In genomic region chr1:225750420-225750819, GRCh38 we compare ENCODE assay signal across 23 cellular contexts. TPM values are rescaled to one million over a fixed set of nuclear protein-coding genes. Genes with fewer than 3 reads are reported as not detected.
DNase-seq lines count a peak whose midpoint lies in the region; ATAC-seq, FAIRE-seq and TF ChIP-seq lines count a peak whose summit lies in the region.
"Had no signal": no experiment of that assay in that cellular context is flagged by ENCODE, and none has a peak within 500 bp of the region (broad histone marks: within the 10 kb centered on the region; RNA-seq: fewer than 3 reads in every experiment).

No MANE protein-coding gene starts in this region.

- no peak for TF ChIP-seq RAD21 in GM12878 (IDR thresholded peaks at IDR 0.05; ENCODE audit: insufficient read depth, low read depth, low read length)

- H2AFZ ChIP-seq in GM12878 (ENCODE audit: control insufficient read depth, low read depth, low read length), result no peak overlapping the region

- DNase-seq in NCI-H2171 treated with DMSO at 0.1 percent for 48 hours (lab: John Stamatoyannopoulos, UW) (peak; percentile 44), NCI-H2171 (lab: John Stamatoyannopoulos, UW) (no peak), NCI-H446 (lab: John Stamatoyannopoulos, UW) (peak; percentile 42 to 77), GM12878 (ENCODE audit: low read depth, low spot score) (no peak), gastrocnemius medialis (peak; percentile 33 to 44), ureter (ENCODE audit: low spot score) (no peak), CD1c-positive myeloid dendritic cell (ENCODE audit: extremely low spot score) (no peak)
- DNase-seq in stimulated activated CD4-positive, alpha-beta T cell treated with anti-CD3 and anti-CD28 coated beads, Interleukin-4, amount 100 ng/mL, for 24 hours, result no peak
- DNase-seq: 8988T; AML-193; C1 segment of cervical spinal cord; Calu3; CD8-positive, alpha-beta memory T cell; DMS53; GDM1; Karpas-422; NCI-H187; NCI-H2227 treated with DMSO at 0.1 percent for 48 hours; NCI-H526; OCI-M1; SHP77; SK-N-SH had no signal

- TF ChIP-seq EP300 in GM12878 (IDR thresholded peaks at IDR 0.05; ENCODE audit: borderline replicate concordance in 1 of 2, control insufficient read depth in 1 of 2, low read depth in 2 of 2, low read length in 2 of 2), result no peak

- H3K27ac ChIP-seq in GM12878 (ENCODE audit: control insufficient read depth, insufficient read depth) (no peak overlapping the region), gastrocnemius medialis (no peak overlapping the region)

- WGBS in GM12878 (ENCODE audit: insufficient coverage, insufficient replicate concordance, low lambda C conversion rate, missing lambda C conversion rate), result 22% methylated on average over 4 of the region's 4 CpGs

- no peak overlapping the region for H3K4me3 ChIP-seq in GM12878
- H3K4me3 ChIP-seq in gastrocnemius medialis, result no peak overlapping the region

- RAD21 ChIA-PET in GM12878 (lab: Charles Lee; ENCODE audit: unreplicated experiment), result no interaction called here

- no peaks in the 10 kb centered on the region for H4K20me1 ChIP-seq in GM12878 (ENCODE audit: control insufficient read depth, insufficient read depth)

- FAIRE-seq in GM12878 (lab: Jason Lieb, UNC), result no peak
- FAIRE-seq: RCC 7860 had no signal

- CTCF ChIA-PET in GM12878 (lab: Yijun Ruan, JAX), result interaction anchor here (1.3 kb wide), 1 partner anchor 27 kb away, joined by 3 read pairs; the partner anchor contains the start of gene SRP9

- TF ChIP-seq CTCF in GM12878 (IDR thresholded peaks at IDR 0.05 in 2 of 3, conservative IDR thresholded peaks at IDR 0.05 in 1 of 3; ENCODE audit: control insufficient read depth in 2 of 3, extremely low read depth in 1 of 3, insufficient read depth in 1 of 3, low read depth in 3 of 3, low read length in 3 of 3) (no peak), gastrocnemius medialis (IDR thresholded peaks at IDR 0.05 in 4 of 5, conservative IDR thresholded peaks at IDR 0.05 in 1 of 5) (no peak)

- H3K4me1 ChIP-seq in GM12878 (ENCODE audit: control insufficient read depth, insufficient read depth, low read length) (no peaks in the 10 kb centered on the region), gastrocnemius medialis (peaks cover 45 to 46% of the 10 kb centered on the region in 2 donors)

- intact Hi-C loops in GM12878 (cut with micrococcal nuclease; ENCODE audit: unreplicated experiment) (no loop called here), gastrocnemius medialis (cut with DNase I; ENCODE audit: low total_unique reads) (no loop called here)

- H3K9me3 ChIP-seq in GM12878 (replicated peaks; ENCODE audit: control insufficient read depth, insufficient read depth, low read length), result no peaks in the 10 kb centered on the region
- H3K9me3 ChIP-seq in gastrocnemius medialis, result no peaks in the 10 kb centered on the region
- H3K9me3 ChIP-seq: SK-N-SH had no signal

- BruUV-seq in GM12878 (replicated peaks; lab: Mats Ljungman, UMichigan), result no TSS peak

- SMC1A ChIA-PET in GM12878 (lab: Charles Lee; ENCODE audit: uncharacterized antibody, unreplicated experiment), result interaction anchor here (0.6 kb wide), 1 partner anchor 233 kb away, joined by 3 read pairs; no protein-coding TSS in a partner anchor

- TF ChIP-seq POLR2A in GM12878 (IDR thresholded peaks at IDR 0.05; ENCODE audit: low read depth, low read length) (no peak), gastrocnemius medialis (IDR thresholded peaks at IDR 0.05) (no peak)

- H3K79me2 ChIP-seq in GM12878 (ENCODE audit: control insufficient read depth, insufficient read depth, low read length), result no peaks in the 10 kb centered on the region

- H3K36me3 ChIP-seq in GM12878 (ENCODE audit: control insufficient read depth in 2 of 2, insufficient read depth in 2 of 2, low read length in 1 of 2), result no peaks in the 10 kb centered on the region
- H3K36me3 ChIP-seq in gastrocnemius medialis, result no peaks in the 10 kb centered on the region

- in situ Hi-C loops in GM12878 (cut with MboI) (no loop called here), gastrocnemius medialis (cut with MboI; ENCODE audit: low sequenced_read_pairs in 4 of 4) (no loop called here)

- no peak overlapping the region for H3K4me2 ChIP-seq in GM12878 (ENCODE audit: control insufficient read depth, insufficient read depth)
- H3K4me2 ChIP-seq: SK-N-SH had no signal

- ATAC-seq in GM12878, result peak; percentile 21; the same call in 1 of the 3 replicates
- ATAC-seq in gastrocnemius medialis, result peak; percentile 22 to 41

- H3K9ac ChIP-seq in GM12878 (ENCODE audit: control insufficient read depth, insufficient read depth, low read length), result no peak overlapping the region
- H3K9ac ChIP-seq: SK-N-SH had no signal

- POLR2A ChIA-PET in GM12878 (lab: Charles Lee), result no interaction called here

- H3K27me3 ChIP-seq in GM12878 (replicated peaks in 1 of 2; ENCODE audit: control insufficient read depth in 2 of 2, insufficient read depth in 2 of 2, low read length in 1 of 2), result no peaks in the 10 kb centered on the region
- H3K27me3 ChIP-seq in gastrocnemius medialis, result no peaks in the 10 kb centered on the region

TF ChIP-seq in GM12878, 131 proteins besides CTCF, POLR2A, EP300 and RAD21:
- TF ChIP-seq HDGF (IDR thresholded peaks at IDR 0.05), result no peak
- no peak for TF ChIP-seq MYB (IDR thresholded peaks at IDR 0.05; ENCODE audit: borderline replicate concordance, low read depth, low read length)
- TF ChIP-seq CBX5 (IDR thresholded peaks at IDR 0.05; ENCODE audit: low read depth), result no peak
- no peak for TF ChIP-seq TCF12 (IDR thresholded peaks at IDR 0.05; ENCODE audit: low read depth, low read length)
- TF ChIP-seq PAX5 (IDR thresholded peaks at IDR 0.05; ENCODE audit: borderline replicate concordance, low read depth, low read length), result no peak
- TF ChIP-seq EGR1 (IDR thresholded peaks at IDR 0.05; ENCODE audit: borderline replicate concordance in 1 of 2, low read depth in 2 of 2, low read length in 2 of 2), result no peak
- TF ChIP-seq TAF1 (IDR thresholded peaks at IDR 0.05; ENCODE audit: borderline replicate concordance, low read depth, low read length), result no peak
TF ChIP-seq in GM12878: peak in this region for 0.

RNA-seq across cellular contexts. Expression of gene SRP9, which starts 27.2 kb away (rescaled TPM):
- total RNA-seq in GM12878 (2013; cell fraction: nucleolus; rRNA removed), result 92.8 and 142 TPM in 2 replicates
- total RNA-seq in GM12878 (2014; rRNA removed), result 250 and 316 TPM in 2 replicates
- 367 and 372 TPM in 2 replicates for total RNA-seq in GM12878 (2014; rRNA removed; fragmentation: Illumina TruSeq; extraction: Trizol)
- 248 and 256 TPM in 2 replicates for total RNA-seq in GM12878 (2021)
- polyA plus RNA-seq in GM12878 (2011; ENCODE audit: low read depth), result 137 TPM
- polyA plus RNA-seq in GM12878 (2011; rRNA removed), result 639 and 968 TPM in 2 replicates
- 187 and 288 TPM in 2 replicates for polyA plus RNA-seq in GM12878 (2011; cell fraction: cytosol; rRNA removed)
- 151 and 163 TPM in 2 replicates for polyA plus RNA-seq in GM12878 (2011; cell fraction: nucleus; rRNA removed)
- 184 and 213 TPM in 2 replicates for polyA plus RNA-seq in GM12878 (2012)
- 389 and 483 TPM in 2 replicates for polyA plus RNA-seq in GM12878 (2014; fragmentation: Illumina TruSeq; extraction: Trizol)
- 1,000 to 10,000 TPM in 1 of 2 experiments, 100 to 1,000 TPM in 1; 912 to 1,200 TPM for polyA plus RNA-seq in GM12878 (2014; fragmentation: Nextera tagmentation; extraction: Ambion mirVana)
- polyA plus RNA-seq in GM12878 (2014; rRNA removed), result 221 and 283 TPM in 2 replicates
- polyA plus RNA-seq in GM12878 (2016; fragmentation: Nextera tagmentation; extraction: Ambion mirVana), result 100 to 1,000 TPM; 643 to 700 TPM
- polyA minus RNA-seq in GM12878 (2011; rRNA and poly(A)+ RNA removed), result 97.0 and 162 TPM in 2 replicates
- 58.9 and 81.8 TPM in 2 replicates for polyA minus RNA-seq in GM12878 (2011; cell fraction: cytosol; rRNA and poly(A)+ RNA removed)
- polyA minus RNA-seq in GM12878 (2011; cell fraction: nucleus; rRNA and poly(A)+ RNA removed), result 20.8 and 23.2 TPM in 2 replicates
- total RNA-seq in gastrocnemius medialis, result 100 to 1,000 TPM; 182 to 207 (median 198) TPM
- total RNA-seq in ureter, result 249 TPM

RNA-seq across cellular contexts. Expression of gene EPHX1, which starts 59.5 kb away (rescaled TPM):
- 1.2 and 3.3 TPM in 2 replicates for total RNA-seq in GM12878 (2013; cell fraction: nucleolus; rRNA removed)
- total RNA-seq in GM12878 (2014; rRNA removed), result 0.73 and 1.0 TPM in 2 replicates
- 1.0 TPM in 2 replicates for total RNA-seq in GM12878 (2014; rRNA removed; fragmentation: Illumina TruSeq; extraction: Trizol)
- 2.6 and 2.9 TPM in 2 replicates for total RNA-seq in GM12878 (2021)
- polyA plus RNA-seq in GM12878 (2011; ENCODE audit: low read depth), result 1.4 TPM
- polyA plus RNA-seq in GM12878 (2011; rRNA removed), result 0.29 and 0.69 TPM in 2 replicates
- polyA plus RNA-seq in GM12878 (2011; cell fraction: cytosol; rRNA removed), result 0.22 and 0.78 TPM in 2 replicates
- polyA plus RNA-seq in GM12878 (2011; cell fraction: nucleus; rRNA removed), result 1.1 and 1.2 TPM in 2 replicates
- polyA plus RNA-seq in GM12878 (2012), result 1.5 and 2.8 TPM in 2 replicates
- polyA plus RNA-seq in GM12878 (2014; fragmentation: Illumina TruSeq; extraction: Trizol), result 1.4 and 1.6 TPM in 2 replicates
- polyA plus RNA-seq in GM12878 (2014; fragmentation: Nextera tagmentation; extraction: Ambion mirVana), result not detected
- 0.33 and 1.6 TPM in 2 replicates for polyA plus RNA-seq in GM12878 (2014; rRNA removed)
- under 1 TPM; 0.64 to 0.83 TPM for polyA plus RNA-seq in GM12878 (2016; fragmentation: Nextera tagmentation; extraction: Ambion mirVana)
- 0.62 TPM in 1 of 2 replicates, not detected in the other for polyA minus RNA-seq in GM12878 (2011; rRNA and poly(A)+ RNA removed)
- not detected in 2 replicates for polyA minus RNA-seq in GM12878 (2011; cell fraction: cytosol; rRNA and poly(A)+ RNA removed)
- 0.86 and 0.97 TPM in 2 replicates for polyA minus RNA-seq in GM12878 (2011; cell fraction: nucleus; rRNA and poly(A)+ RNA removed)
- 100 to 1,000 TPM in 2 of 4 donors, 10 to 100 TPM in 2; 65.7 to 155 (median 108) TPM for total RNA-seq in gastrocnemius medialis
- total RNA-seq in ureter, result 116 TPM

Comparison
In these comparisons a context has a peak if more than half of its experiments do, and no peak if none do; other contexts are left out.
1. DNase-seq: peak in NCI-H2171 treated with DMSO at 0.1 percent for 48 hours (single experiment), NCI-H446 (2 of 2) and gastrocnemius medialis (2 of 2); none in NCI-H2171 (single experiment), GM12878 (single experiment), ureter (single experiment), stimulated activated CD4-positive, alpha-beta T cell treated with anti-CD3 and anti-CD28 coated beads, Interleukin-4, amount 100 ng/mL, for 24 hours (single experiment) and CD1c-positive myeloid dendritic cell (single experiment).
2. RNA of gene EPHX1, which starts 59.5 kb away (total RNA-seq): 65.7 to 155 TPM in gastrocnemius medialis and 116 TPM in ureter (single experiment); 0.73 to 3.3 TPM in GM12878; every median in the first group is over 10 times any median in the second.